22 cellular contexts compared by ENCODE assay signal in genomic region chr5:32604800-32605765, GRCh38. TPM values are rescaled to one million over a fixed set of nuclear protein-coding genes. Genes with fewer than 3 reads are reported as not detected.
DNase-seq lines count a peak whose midpoint lies in the region; ATAC-seq, FAIRE-seq and TF ChIP-seq lines count a peak whose summit lies in the region.
"Had no signal": no experiment of that assay in that cellular context is flagged by ENCODE, and none has a peak within 500 bp of the region (broad histone marks: within the 10 kb centered on the region; RNA-seq: fewer than 3 reads in every experiment).

No MANE protein-coding gene starts in this region.

- H3K27ac Mint-ChIP-seq in activated naive CD8-positive, alpha-beta T cell treated with anti-CD3 and anti-CD28 coated beads, Interleukin-2, amount 50 U/mL, for 24 hours = peak overlapping the region; percentile 40

- no peaks in the 10 kb centered on the region for H3K27me3 Mint-ChIP-seq in activated naive CD8-positive, alpha-beta T cell treated with anti-CD3 and anti-CD28 coated beads, Interleukin-2, amount 50 U/mL, for 24 hours

- DNase-seq in HepG2 (ENCODE audit: low spot score) = no peak
- no peak for DNase-seq in right lobe of liver
- DNase-seq in MV-4-11 (lab: John Stamatoyannopoulos, UW) = peak; percentile 75
- DNase-seq in activated naive CD8-positive, alpha-beta T cell treated with anti-CD3 and anti-CD28 coated beads, Interleukin-2, amount 50 U/mL, for 24 hours = no peak
- DNase-seq in ovary = no peak
- DNase-seq: activated gamma-delta T cell treated with Interleukin-2 at 50 U/mL for 16 hours; body of pancreas; dermis blood vessel endothelial cell; DMS 273 treated with DMSO at 0.1 percent for 48 hours; gastrocnemius medialis; GOT3; KBM-7; left colon; NCI-H1092 treated with DMSO at 0.1 percent for 48 hours; NCI-H524 treated with DMSO at 0.1 percent for 48 hours; OCI-M1; stimulated activated CD4-positive, alpha-beta T cell treated with anti-CD3 and anti-CD28 coated beads, Interleukin-2, amount 100 ng/mL, for 24 hours had no signal

- no peaks in the 10 kb centered on the region for H3K4me1 ChIP-seq in HepG2 (ENCODE audit: insufficient read depth, low read length)
- peaks cover 0 to 8% (median 0%) of the 10 kb centered on the region in 4 donors for H3K4me1 ChIP-seq in right lobe of liver
- no peaks in the 10 kb centered on the region for H3K4me1 ChIP-seq in ovary (ENCODE audit: insufficient read depth)
- H3K4me1 ChIP-seq: body of pancreas had no signal

- H3K27ac ChIP-seq in HepG2 (ENCODE audit: extremely low read length, insufficient read depth, low read length) = no peak overlapping the region
- H3K27ac ChIP-seq in right lobe of liver = no peak overlapping the region
- H3K27ac ChIP-seq in ovary = no peak overlapping the region
- H3K27ac ChIP-seq: body of pancreas, gastrocnemius medialis, HL-60, SK-N-MC, suprapubic skin had no signal

- CTCF ChIA-PET in HepG2 (lab: Yijun Ruan, JAX; ENCODE audit: low intra/inter-chr PET ratio, low total read pairs) = no interaction called here

- no peaks in the 10 kb centered on the region for H3K9me3 ChIP-seq in HepG2 (ENCODE audit: low read length)
- H3K9me3 ChIP-seq in right lobe of liver = no peaks in the 10 kb centered on the region
- H3K9me3 ChIP-seq in ovary = no peaks in the 10 kb centered on the region
- H3K9me3 ChIP-seq: body of pancreas, gastrocnemius medialis, suprapubic skin had no signal

- in situ Hi-C loops in HepG2 (cut with HindIII; ENCODE audit: extremely low pct_ligation_motif_present, low pct_unique_long_range_greater_than_20kb) = no loop called here

- H3K79me2 ChIP-seq in HepG2 (ENCODE audit: insufficient read depth, low read length) = peaks cover 7% of the 10 kb centered on the region

- H3K9ac ChIP-seq in HepG2 (ENCODE audit: insufficient read depth, low read depth, low read length) = no peak overlapping the region

- POLR2A ChIA-PET in HepG2 (lab: Yijun Ruan, JAX) = no interaction called here

- ATAC-seq in HepG2 = peak; percentile 51
- no peak for ATAC-seq in right lobe of liver
- no peak for ATAC-seq in activated naive CD8-positive, alpha-beta T cell treated with anti-CD3 and anti-CD28 coated beads, Interleukin-2, amount 50 U/mL, for 24 hours
- ATAC-seq in HG02763 (IDR thresholded peaks at IDR 0.05; ENCODE audit: unreplicated experiment) = no peak
- no peak for ATAC-seq in GM18909 (IDR thresholded peaks at IDR 0.05; ENCODE audit: poor library complexity, unreplicated experiment)
- ATAC-seq: body of pancreas, gastrocnemius medialis, left colon had no signal

- peaks cover 7% of the 10 kb centered on the region for H3K4me1 Mint-ChIP-seq in activated naive CD8-positive, alpha-beta T cell treated with anti-CD3 and anti-CD28 coated beads, Interleukin-2, amount 50 U/mL, for 24 hours

- peaks cover 6% of the 10 kb centered on the region; the same call in 1 of the 2 replicates for H4K20me1 ChIP-seq in HepG2 (ENCODE audit: insufficient read depth, low read length)

- no peaks in the 10 kb centered on the region for H3K27me3 ChIP-seq in HepG2 (ENCODE audit: control insufficient read depth in 1 of 2, insufficient read depth in 2 of 2, low read length in 2 of 2)
- H3K27me3 ChIP-seq in right lobe of liver = no peaks in the 10 kb centered on the region
- H3K27me3 ChIP-seq in ovary = no peaks in the 10 kb centered on the region
- H3K27me3 ChIP-seq: body of pancreas, gastrocnemius medialis, suprapubic skin had no signal

- H3K36me3 Mint-ChIP-seq in activated naive CD8-positive, alpha-beta T cell treated with anti-CD3 and anti-CD28 coated beads, Interleukin-2, amount 50 U/mL, for 24 hours (ENCODE audit: low read depth) = peaks cover 46% of the 10 kb centered on the region

- 89% methylated on average over 4 of the region's 4 CpGs for WGBS in HepG2 (ENCODE audit: low lambda C conversion rate)
- WGBS in right lobe of liver (ENCODE audit: insufficient coverage, low coverage, low lambda C conversion rate, missing lambda C conversion rate) = 82% methylated on average over 2 of the region's 4 CpGs
- WGBS in ovary, 3 donors = 81 to 97% (median 97%) methylated on average over 4 of the region's 4 CpGs

- H3K4me3 ChIP-seq in HepG2 (replicated peaks in 1 of 3; ENCODE audit: insufficient read depth in 1 of 3, low read depth in 2 of 3, low read length in 3 of 3) (no peak overlapping the region), right lobe of liver (no peak overlapping the region), ovary (no peak overlapping the region)
- H3K4me3 ChIP-seq: body of pancreas, gastrocnemius medialis, SK-N-MC, suprapubic skin had no signal

- no peak overlapping the region for H3K4me3 Mint-ChIP-seq in activated naive CD8-positive, alpha-beta T cell treated with anti-CD3 and anti-CD28 coated beads, Interleukin-2, amount 50 U/mL, for 24 hours

- intact Hi-C loops in HepG2 (cut with micrococcal nuclease; ENCODE audit: unreplicated experiment) = no loop called here
- intact Hi-C loops in right lobe of liver (cut with DNase I) = no loop called here
- intact Hi-C loops in ovary (cut with DNase I) = no loop called here

- TF ChIP-seq POLR2A in HepG2 (IDR thresholded peaks at IDR 0.05; ENCODE audit: insufficient read depth in 1 of 2, low read depth in 2 of 2, low read length in 2 of 2) = no peak
- TF ChIP-seq POLR2A in right lobe of liver (IDR thresholded peaks at IDR 0.05) = no peak
- TF ChIP-seq POLR2A in ovary (IDR thresholded peaks at IDR 0.05) = no peak

- TF ChIP-seq CTCF in HepG2 (CRISPR knock-in tag; IDR thresholded peaks at IDR 0.05) (no peak), right lobe of liver (IDR thresholded peaks at IDR 0.05) (no peak), ovary (IDR thresholded peaks at IDR 0.05) (no peak)

- H2AFZ ChIP-seq in HepG2 (ENCODE audit: low read length) = no peak overlapping the region

- BruUV-seq in HepG2 (replicated peaks; lab: Mats Ljungman, UMichigan) = TSS peak; percentile 5

- no peak overlapping the region for H3K4me2 ChIP-seq in HepG2 (ENCODE audit: low read depth, low read length)

- no peaks in the 10 kb centered on the region for H3K9me3 Mint-ChIP-seq in activated naive CD8-positive, alpha-beta T cell treated with anti-CD3 and anti-CD28 coated beads, Interleukin-2, amount 50 U/mL, for 24 hours

- TF ChIP-seq RAD21 in HepG2 (CRISPR knock-in tag; IDR thresholded peaks at IDR 0.05) = no peak

- FAIRE-seq in HepG2 (lab: Jason Lieb, UNC) = no peak

- TF ChIP-seq EP300 in HepG2 (IDR thresholded peaks at IDR 0.05; ENCODE audit: low read depth in 2 of 2, low read length in 2 of 2) (no peak), HepG2 (CRISPR knock-in tag; IDR thresholded peaks at IDR 0.05; ENCODE audit: borderline replicate concordance) (no peak), ovary (IDR thresholded peaks at IDR 0.05) (no peak)

- H3K36me3 ChIP-seq in HepG2 (replicated peaks in 1 of 2; ENCODE audit: control insufficient read depth in 1 of 2, insufficient read depth in 2 of 2, low read length in 2 of 2) (peaks cover 5 to 34% of the 10 kb centered on the region in 2 experiments), right lobe of liver (peaks cover 0 to 14% (median 2%) of the 10 kb centered on the region in 4 donors), ovary (no peaks in the 10 kb centered on the region)
- H3K36me3 ChIP-seq: gastrocnemius medialis had no signal

TF ChIP-seq in HepG2, 621 proteins besides CTCF, POLR2A, EP300 and RAD21:
- TF ChIP-seq MZF1 (CRISPR knock-in tag; IDR thresholded peaks at IDR 0.05; ENCODE audit: borderline replicate concordance) (no peak), PHF20 (CRISPR knock-in tag; IDR thresholded peaks at IDR 0.05) (no peak), ZNF121 (CRISPR knock-in tag; IDR thresholded peaks at IDR 0.05) (peak; percentile 71), ZFP62 (CRISPR knock-in tag; IDR thresholded peaks at IDR 0.05) (no peak)
TF ChIP-seq in HepG2: peak in this region for 1.

RNA-seq across cellular contexts. Expression of gene SUB1, which starts 19.7 kb away (rescaled TPM):
- total RNA-seq in HepG2 (2016; rRNA removed; fragmentation: Illumina TruSeq; extraction: Trizol) = 693 and 1,107 TPM in 2 replicates
- total RNA-seq in HepG2 (2016; cell fraction: cytosol; rRNA removed; fragmentation: Illumina TruSeq; extraction: Trizol; ENCODE audit: low read depth) = 104 and 117 TPM in 2 replicates
- 685 and 1,185 TPM in 2 replicates for total RNA-seq in HepG2 (2016; cell fraction: insoluble cytoplasmic fraction; rRNA removed; fragmentation: Illumina TruSeq; extraction: Trizol)
- 142 and 153 TPM in 2 replicates for total RNA-seq in HepG2 (2016; cell fraction: membrane; rRNA removed; fragmentation: Illumina TruSeq; extraction: Trizol)
- total RNA-seq in HepG2 (2016; cell fraction: nucleus; rRNA removed; fragmentation: Illumina TruSeq; extraction: Trizol) = 256 and 257 TPM in 2 replicates
- 113 and 182 TPM in 2 replicates for polyA plus RNA-seq in HepG2 (2011; rRNA removed)
- polyA plus RNA-seq in HepG2 (2011; cell fraction: cytosol; rRNA removed) = 33.5 and 65.0 TPM in 2 replicates
- 30.4 and 38.9 TPM in 2 replicates for polyA plus RNA-seq in HepG2 (2011; cell fraction: nucleus; rRNA removed)
- polyA plus RNA-seq in HepG2 (2012) = 190 and 260 TPM in 2 replicates
- 120 and 131 TPM in 2 replicates for polyA plus RNA-seq in HepG2 (2016; cell fraction: cytosol; fragmentation: Illumina TruSeq; extraction: Trizol; ENCODE audit: low read depth)
- polyA plus RNA-seq in HepG2 (2016; cell fraction: insoluble cytoplasmic fraction; fragmentation: Illumina TruSeq; extraction: Trizol; ENCODE audit: low read depth) = 1,199 and 1,366 TPM in 2 replicates
- polyA plus RNA-seq in HepG2 (2016; cell fraction: membrane; fragmentation: Illumina TruSeq; extraction: Trizol; ENCODE audit: low read depth) = 144 and 151 TPM in 2 replicates
- polyA plus RNA-seq in HepG2 (2016; cell fraction: nucleus; fragmentation: Illumina TruSeq; extraction: Trizol; ENCODE audit: insufficient read depth, low read depth) = 446 and 467 TPM in 2 replicates
- polyA minus RNA-seq in HepG2 (2011; rRNA and poly(A)+ RNA removed; ENCODE audit: low replicate concordance) = 24.7 and 28.7 TPM in 2 replicates
- polyA minus RNA-seq in HepG2 (2011; cell fraction: cytosol; rRNA and poly(A)+ RNA removed) = 45.4 and 50.6 TPM in 2 replicates
- 145 and 207 TPM in 2 replicates for polyA minus RNA-seq in HepG2 (2011; cell fraction: nucleus; rRNA and poly(A)+ RNA removed)
- total RNA-seq in right lobe of liver = 100 to 1,000 TPM in 3 of 6 experiments, 10 to 100 TPM in 3; 52.5 to 124 (median 94.9) TPM
- total RNA-seq in ovary = 100 to 1,000 TPM; 112 to 180 (median 124) TPM
- 100 to 1,000 TPM in 1 of 2 donors, 10 to 100 TPM in 1; 91.9 to 185 TPM for polyA plus RNA-seq in ovary
